Comparison of ENCODE assay signal across 1 cellular context in the genomic region with DNA sequence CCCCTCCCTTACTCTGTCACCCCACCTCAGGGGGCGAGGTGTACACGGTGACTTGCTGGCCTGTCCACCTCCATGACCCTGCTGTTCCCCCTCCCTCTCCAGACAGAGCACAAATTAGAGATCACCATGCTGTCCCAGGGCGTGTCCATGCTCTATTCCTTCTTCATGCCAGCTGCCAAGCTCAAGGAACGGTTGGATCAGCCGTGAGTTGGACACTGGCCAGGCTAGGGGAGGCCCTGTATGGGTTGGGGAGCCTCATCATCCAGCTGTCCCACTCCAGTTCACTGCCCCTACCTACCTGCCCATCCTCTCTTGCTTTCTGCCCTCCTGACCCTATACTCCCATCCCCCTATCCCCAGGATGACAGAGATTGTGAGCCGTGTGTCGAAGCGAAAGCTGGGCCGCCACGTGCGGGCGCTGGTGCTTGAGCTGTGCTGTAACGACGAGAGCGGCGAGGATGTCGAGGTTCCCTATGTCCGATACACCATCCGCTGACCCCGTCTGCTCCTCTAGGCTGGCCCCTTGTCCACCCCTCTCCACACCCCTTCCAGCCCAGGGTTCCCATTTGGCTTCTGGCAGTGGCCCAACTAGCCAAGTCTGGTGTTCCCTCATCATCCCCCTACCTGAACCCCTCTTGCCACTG.
TF ChIP-seq lines count a peak whose summit lies in the region.

No MANE protein-coding gene starts in this region.

TF ChIP-seq in WTC11, 78 proteins besides CTCF, POLR2A, EP300 and RAD21 (continued from another document):
- TF ChIP-seq, protein P1, sequence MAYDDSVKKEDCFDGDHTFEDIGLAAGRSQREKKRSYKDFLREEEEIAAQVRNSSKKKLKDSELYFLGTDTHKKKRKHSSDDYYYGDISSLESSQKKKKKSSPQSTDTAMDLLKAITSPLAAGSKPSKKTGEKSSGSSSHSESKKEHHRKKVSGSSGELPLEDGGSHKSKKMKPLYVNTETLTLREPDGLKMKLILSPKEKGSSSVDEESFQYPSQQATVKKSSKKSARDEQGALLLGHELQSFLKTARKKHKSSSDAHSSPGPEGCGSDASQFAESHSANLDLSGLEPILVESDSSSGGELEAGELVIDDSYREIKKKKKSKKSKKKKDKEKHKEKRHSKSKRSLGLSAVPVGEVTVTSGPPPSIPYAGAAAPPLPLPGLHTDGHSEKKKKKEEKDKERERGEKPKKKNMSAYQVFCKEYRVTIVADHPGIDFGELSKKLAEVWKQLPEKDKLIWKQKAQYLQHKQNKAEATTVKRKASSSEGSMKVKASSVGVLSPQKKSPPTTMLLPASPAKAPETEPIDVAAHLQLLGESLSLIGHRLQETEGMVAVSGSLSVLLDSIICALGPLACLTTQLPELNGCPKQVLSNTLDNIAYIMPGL (CRISPR knock-in tag; IDR thresholded peaks at IDR 0.05) = no peak
- TF ChIP-seq, protein P2, sequence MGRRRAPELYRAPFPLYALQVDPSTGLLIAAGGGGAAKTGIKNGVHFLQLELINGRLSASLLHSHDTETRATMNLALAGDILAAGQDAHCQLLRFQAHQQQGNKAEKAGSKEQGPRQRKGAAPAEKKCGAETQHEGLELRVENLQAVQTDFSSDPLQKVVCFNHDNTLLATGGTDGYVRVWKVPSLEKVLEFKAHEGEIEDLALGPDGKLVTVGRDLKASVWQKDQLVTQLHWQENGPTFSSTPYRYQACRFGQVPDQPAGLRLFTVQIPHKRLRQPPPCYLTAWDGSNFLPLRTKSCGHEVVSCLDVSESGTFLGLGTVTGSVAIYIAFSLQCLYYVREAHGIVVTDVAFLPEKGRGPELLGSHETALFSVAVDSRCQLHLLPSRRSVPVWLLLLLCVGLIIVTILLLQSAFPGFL (CRISPR knock-in tag; IDR thresholded peaks at IDR 0.05; ENCODE audit: borderline replicate concordance) = no peak
- TF ChIP-seq KAT7 (CRISPR knock-in tag; IDR thresholded peaks at IDR 0.05; ENCODE audit: borderline replicate concordance) (no peak), TEAD4 (CRISPR knock-in tag; IDR thresholded peaks at IDR 0.05) (no peak), ZNF219 (CRISPR knock-in tag; IDR thresholded peaks at IDR 0.05; ENCODE audit: borderline replicate concordance) (no peak)
TF ChIP-seq in WTC11: peak in this region for 0.
